In genomic region chr11:534197-534591, GRCh38 we compare ENCODE assay signal across 9 cellular contexts. TPM values are rescaled to one million over a fixed set of nuclear protein-coding genes. Genes with fewer than 3 reads are reported as not detected.
DNase-seq lines count a peak whose midpoint lies in the region; ATAC-seq, FAIRE-seq and TF ChIP-seq lines count a peak whose summit lies in the region.
"Had no signal": no experiment of that assay in that cellular context is flagged by ENCODE, and none has a peak within 500 bp of the region (broad histone marks: within the 10 kb centered on the region; RNA-seq: fewer than 3 reads in every experiment).

No MANE protein-coding gene starts in this region.

- FAIRE-seq in pancreas (lab: Jason Lieb, UNC), result no peak

- H3K36me3 ChIP-seq in CD4-positive, alpha-beta memory T cell (ENCODE audit: insufficient read depth, low read length), result peaks cover 24% of the 10 kb centered on the region
- H3K36me3 ChIP-seq in RWPE2 (ENCODE audit: low read depth) (peaks cover 28% of the 10 kb centered on the region), esophagus squamous epithelium (peaks cover 18 to 46% (median 26%) of the 10 kb centered on the region in 3 donors), pancreas (peaks cover 0 to 12% (median 8%) of the 10 kb centered on the region in 3 donors)

- H3K36me3 Mint-ChIP-seq in CD4-positive, alpha-beta memory T cell, result peaks cover 0 to 13% of the 10 kb centered on the region in 2 donors

- POLR2A ChIA-PET in CD4-positive, alpha-beta memory T cell (lab: Charles Lee; ENCODE audit: partially characterized antibody), result interaction anchor here (1.2 to 5.3 kb wide), 9 partner anchors 16 to 297 kb away, joined by 3 to 47 read pairs (median 5); partner anchors contain the start of gene RNH1

- no peaks in the 10 kb centered on the region for H3K27me3 Mint-ChIP-seq in CD4-positive, alpha-beta memory T cell

- ATAC-seq in RWPE2 (ENCODE audit: low read depth) (no peak), pancreas (no peak), GM21367 (IDR thresholded peaks at IDR 0.05; ENCODE audit: unreplicated experiment) (no peak), HG02571 (IDR thresholded peaks at IDR 0.05; ENCODE audit: unreplicated experiment) (no peak), GM18498 (IDR thresholded peaks at IDR 0.05; ENCODE audit: unreplicated experiment) (no peak)

- peak overlapping the region; percentile 11 to 58 for H3K4me3 ChIP-seq in CD4-positive, alpha-beta memory T cell (ENCODE audit: low read length in 2 of 2)
- H3K4me3 ChIP-seq in RWPE2 (ENCODE audit: severe bottlenecking) (peak overlapping the region; percentile 88), esophagus squamous epithelium (peak overlapping the region; percentile 89 to 98 (median 96)), pancreas (peak overlapping the region in 3 of 4 donors; percentile 47 to 85 (median 80))

- H3K27ac Mint-ChIP-seq in CD4-positive, alpha-beta memory T cell, result peak overlapping the region in 1 of 7 donors; percentile 81

- no peak for TF ChIP-seq POLR2A in esophagus squamous epithelium (IDR thresholded peaks at IDR 0.05)

- peaks cover 4 to 34% (median 16%) of the 10 kb centered on the region in 4 donors for H3K4me1 Mint-ChIP-seq in CD4-positive, alpha-beta memory T cell

- peak in 1 of 5 donors; percentile 40 for DNase-seq in CD4-positive, alpha-beta memory T cell
- DNase-seq in RWPE2 (ENCODE audit: low spot score) (no peak), esophagus squamous epithelium (lab: John Stamatoyannopoulos, UW) (no peak), pancreas (peak in 2 of 6 donors; percentile 22 to 28), AG08395 (ENCODE audit: low spot score) (no peak)

- peaks cover 40% of the 10 kb centered on the region for H3K4me1 ChIP-seq in CD4-positive, alpha-beta memory T cell (ENCODE audit: insufficient read depth, low read length)
- H3K4me1 ChIP-seq in RWPE2 (ENCODE audit: insufficient read depth, poor library complexity, severe bottlenecking), result no peaks in the 10 kb centered on the region
- peaks cover 40 to 61% (median 47%) of the 10 kb centered on the region in 3 donors for H3K4me1 ChIP-seq in esophagus squamous epithelium
- H3K4me1 ChIP-seq in pancreas, result peaks cover 6 to 15% (median 9%) of the 10 kb centered on the region in 3 donors

- no peaks in the 10 kb centered on the region for H3K9me3 ChIP-seq in CD4-positive, alpha-beta memory T cell (ENCODE audit: control insufficient read depth in 1 of 2, low read length in 2 of 2)
- H3K9me3 ChIP-seq in RWPE2 (ENCODE audit: severe bottlenecking) (no peaks in the 10 kb centered on the region), esophagus squamous epithelium (no peaks in the 10 kb centered on the region), pancreas (no peaks in the 10 kb centered on the region)

- no peaks in the 10 kb centered on the region for H3K27me3 ChIP-seq in CD4-positive, alpha-beta memory T cell (ENCODE audit: insufficient read depth, low read length)
- H3K27me3 ChIP-seq in RWPE2 (ENCODE audit: insufficient read depth, poor library complexity, severe bottlenecking), result no peaks in the 10 kb centered on the region
- H3K27me3 ChIP-seq in esophagus squamous epithelium, result no peaks in the 10 kb centered on the region
- H3K27me3 ChIP-seq in pancreas, result no peaks in the 10 kb centered on the region

- CTCF ChIA-PET in CD4-positive, alpha-beta memory T cell (lab: Charles Lee; ENCODE audit: partially characterized antibody), result interaction anchor here (0.8 to 1.4 kb wide), 2 partner anchors 83 to 162 kb away, joined by 3 read pairs; partner anchors contain the start of gene TMEM80

- H3K27ac ChIP-seq in CD4-positive, alpha-beta memory T cell (ENCODE audit: low read depth, low read length), result peak overlapping the region; percentile 52
- peak overlapping the region; percentile 91 for H3K27ac ChIP-seq in RWPE2 (ENCODE audit: poor library complexity, severe bottlenecking)
- peak overlapping the region; percentile 94 to 98 (median 97) for H3K27ac ChIP-seq in esophagus squamous epithelium
- no peak overlapping the region for H3K27ac ChIP-seq in pancreas

- peak overlapping the region; percentile 51 to 86 (median 70) for H3K4me3 Mint-ChIP-seq in CD4-positive, alpha-beta memory T cell

- intact Hi-C loops in CD4-positive, alpha-beta memory T cell (cut with micrococcal nuclease), result loop anchor here (2.0 kb wide), 1 partner anchor 263 kb away; no protein-coding TSS in a partner anchor
- intact Hi-C loops in esophagus squamous epithelium (cut with DNase I), result no loop called here
- intact Hi-C loops in pancreas (cut with DNase I), result no loop called here

- H3K9me3 Mint-ChIP-seq in CD4-positive, alpha-beta memory T cell, result no peaks in the 10 kb centered on the region

- no peak for TF ChIP-seq CTCF in RWPE2 (IDR thresholded peaks at IDR 0.05; ENCODE audit: poor library complexity, severe bottlenecking)
- no peak for TF ChIP-seq CTCF in esophagus squamous epithelium (IDR thresholded peaks at IDR 0.05)
- TF ChIP-seq CTCF in pancreas (IDR thresholded peaks at IDR 0.05), result no peak

- 69 to 85% methylated on average over 12 to 13 of the region's 19 CpGs for WGBS in esophagus squamous epithelium, 2 donors
- WGBS in pancreas, 2 donors, result 71 to 75% methylated on average over 19 of the region's 19 CpGs

RNA-seq across cellular contexts. Expression of gene HRAS, which starts 1.2 kb away (rescaled TPM):
- total RNA-seq in CD4-positive, alpha-beta memory T cell, result 10 to 100 TPM; 36.7 to 42.5 TPM
- polyA plus RNA-seq in CD4-positive, alpha-beta memory T cell, result 10 to 100 TPM; 12.9 to 28.5 TPM
- 100 to 1,000 TPM in 2 of 4 donors, 10 to 100 TPM in 2; 56.7 to 106 (median 85.2) TPM for total RNA-seq in esophagus squamous epithelium
- total RNA-seq in pancreas, result 10 to 100 TPM; 10.4 to 22.6 (median 19.2) TPM
- polyA plus RNA-seq in pancreas, result 100 to 1,000 TPM; 103 to 130 TPM

RNA-seq across cellular contexts. Expression of gene LRRC56, which starts 3.1 kb away (rescaled TPM):
- 1 to 10 TPM; 4.4 to 4.6 TPM for total RNA-seq in CD4-positive, alpha-beta memory T cell
- 1 to 10 TPM in 1 of 2 donors, under 1 TPM in 1; 0.24 to 1.5 TPM for polyA plus RNA-seq in CD4-positive, alpha-beta memory T cell
- total RNA-seq in esophagus squamous epithelium, result 1 to 10 TPM in 2 of 4 donors, under 1 TPM in 2; 0.35 to 2.3 (median 1.2) TPM
- total RNA-seq in pancreas, result 1 to 10 TPM in 5 of 6 donors, under 1 TPM in 1; 0.98 to 2.0 (median 1.6) TPM
- 1 to 10 TPM; 5.4 to 7.3 TPM for polyA plus RNA-seq in pancreas
- total RNA-seq: RPMI7951 had no signal

RNA-seq across cellular contexts. Expression of gene LMNTD2, which starts 26.3 kb away (rescaled TPM):
- 1 to 10 TPM; 7.0 to 8.1 TPM for total RNA-seq in CD4-positive, alpha-beta memory T cell
- 1 to 10 TPM in 1 of 2 donors, under 1 TPM in 1; 0.94 to 1.3 TPM for polyA plus RNA-seq in CD4-positive, alpha-beta memory T cell
- total RNA-seq in esophagus squamous epithelium (1 to 10 TPM; 2.1 to 4.6 (median 3.8) TPM), pancreas (1 to 10 TPM; 2.7 to 6.9 (median 5.6) TPM)
- 10 to 100 TPM; 10.4 to 24.2 TPM for polyA plus RNA-seq in pancreas

RNA-seq across cellular contexts. Expression of gene RASSF7, which starts 26.6 kb away (rescaled TPM):
- total RNA-seq in CD4-positive, alpha-beta memory T cell, result 10 to 100 TPM; 52.7 to 55.2 TPM
- 10 to 100 TPM; 38.4 to 43.7 TPM for polyA plus RNA-seq in CD4-positive, alpha-beta memory T cell
- total RNA-seq in esophagus squamous epithelium (10 to 100 TPM; 35.7 to 54.0 (median 44.4) TPM), pancreas (10 to 100 TPM; 17.6 to 35.7 (median 27.9) TPM)
- 100 to 1,000 TPM; 171 to 253 TPM for polyA plus RNA-seq in pancreas

RNA-seq across cellular contexts. Expression of gene RNH1, which starts 27.2 kb away (rescaled TPM):
- total RNA-seq in CD4-positive, alpha-beta memory T cell, result 100 to 1,000 TPM in 1 of 2 experiments, 10 to 100 TPM in 1; 98.4 to 105 TPM
- 100 to 1,000 TPM; 164 to 187 TPM for polyA plus RNA-seq in CD4-positive, alpha-beta memory T cell
- total RNA-seq in esophagus squamous epithelium, result 100 to 1,000 TPM; 206 to 378 (median 222) TPM
- 10 to 100 TPM; 38.9 to 65.1 (median 59.1) TPM for total RNA-seq in pancreas
- 10 to 100 TPM; 66.8 to 87.7 TPM for polyA plus RNA-seq in pancreas

Comparison
In these comparisons a context has a peak if more than half of its experiments do, and no peak if none do; other contexts are left out.
1. H3K27ac ChIP-seq: peak in CD4-positive, alpha-beta memory T cell (single experiment), RWPE2 (single experiment) and esophagus squamous epithelium (4 of 4); none in pancreas (0 of 4).
2. H3K4me3 ChIP-seq: peak in every context shown above with its lines; median percentile 96 in esophagus squamous epithelium; 88 in RWPE2; 80 in pancreas; 34 in CD4-positive, alpha-beta memory T cell.